Comparison of ENCODE assay signal across 21 cellular contexts in genomic region chr11:72491001-72491400, GRCh38.
"Had no signal": no experiment of that assay in that cellular context is flagged by ENCODE, and none has a peak within 500 bp of the region (broad histone marks: within the 10 kb centered on the region; RNA-seq: fewer than 3 reads in every experiment).

No MANE protein-coding gene starts in this region.

- H3K36me3 ChIP-seq: lower lobe of right lung, right atrium auricular region, transverse colon, uterus, WERI-Rb-1 had no signal

- H3K27ac ChIP-seq: foreskin keratinocyte, hepatocyte, lower lobe of right lung, right atrium auricular region, transverse colon, uterus, WERI-Rb-1 had no signal

- H3K9me3 ChIP-seq: lower lobe of right lung, right atrium auricular region, transverse colon, uterus had no signal

- H3K4me3 Mint-ChIP-seq: endodermal cell; neural crest cell; T-helper 1 cell treated with Interleukin-12 subunit alpha and Interleukin-12 subunit beta and Interleukin-4 antibody, amounts not matched to agents 30 μg/mL and 1 μg/mL, for 36 hours had no signal

- H3K79me2 ChIP-seq: hepatocyte had no signal

- H2AFZ ChIP-seq: hepatocyte had no signal

- H3K27ac Mint-ChIP-seq: endodermal cell; progenitor cell of endocrine pancreas; T-helper 1 cell treated with Interleukin-12 subunit alpha and Interleukin-12 subunit beta and Interleukin-4 antibody, amounts not matched to agents 30 μg/mL and 1 μg/mL, for 36 hours had no signal

- ATAC-seq: foreskin keratinocyte; left colon; lower lobe of right lung; stimulated activated naive CD8-positive, alpha-beta T cell treated with anti-CD3 and anti-CD28 coated beads, Interleukin-15, Interleukin-2, amounts not matched to agents 100 U/mL and 50 U/mL, for 24 hours had no signal

- H3K4me2 ChIP-seq: hepatocyte had no signal

- H3K4me1 ChIP-seq: foreskin keratinocyte, lower lobe of right lung, right atrium auricular region, transverse colon, uterus had no signal

- H3K27me3 ChIP-seq: foreskin keratinocyte, hepatocyte, right atrium auricular region had no signal

- DNase-seq: activated CD4-positive, alpha-beta T cell treated with anti-CD3 and anti-CD28 coated beads for 1 hour; activated CD8-positive, alpha-beta memory T cell treated with anti-CD3 and anti-CD28 coated beads for 24 hours; activated CD8-positive, alpha-beta memory T cell treated with anti-CD3 and anti-CD28 coated beads, Interleukin-2, amount 50 U/mL, for 48 hours; activated effector memory CD4-positive, alpha-beta T cell treated with Interleukin-2 at 50 U/mL for 16 hours; activated naive CD4-positive, alpha-beta T cell treated with anti-CD3 and anti-CD28 coated beads, Interleukin-2, amount 50 U/mL, for 16 hours; activated T-cell treated with anti-CD3 and anti-CD28 coated beads, Interleukin-2, amount 50 U/mL, for 48 hours; endodermal cell; foreskin keratinocyte; islet precursor cell; left colon; lower lobe of right lung; midbrain; stimulated activated naive CD8-positive, alpha-beta T cell treated with anti-CD3 and anti-CD28 coated beads, Interleukin-15, Interleukin-2, amounts not matched to agents 100 U/mL and 50 U/mL, for 24 hours; transverse colon; uterus; WERI-Rb-1 had no signal

- H3K27me3 Mint-ChIP-seq: progenitor cell of endocrine pancreas had no signal

- H3K4me3 ChIP-seq: hepatocyte, lower lobe of right lung, right atrium auricular region, transverse colon, uterus had no signal

- H3K9me3 Mint-ChIP-seq: endodermal cell; neural crest cell; T-helper 1 cell treated with Interleukin-12 subunit alpha and Interleukin-12 subunit beta and Interleukin-4 antibody, amounts not matched to agents 30 μg/mL and 1 μg/mL, for 36 hours had no signal

- H3K4me1 Mint-ChIP-seq: neural crest cell had no signal
